ENCODE assay signal across 11 cellular contexts in the genomic region with DNA sequence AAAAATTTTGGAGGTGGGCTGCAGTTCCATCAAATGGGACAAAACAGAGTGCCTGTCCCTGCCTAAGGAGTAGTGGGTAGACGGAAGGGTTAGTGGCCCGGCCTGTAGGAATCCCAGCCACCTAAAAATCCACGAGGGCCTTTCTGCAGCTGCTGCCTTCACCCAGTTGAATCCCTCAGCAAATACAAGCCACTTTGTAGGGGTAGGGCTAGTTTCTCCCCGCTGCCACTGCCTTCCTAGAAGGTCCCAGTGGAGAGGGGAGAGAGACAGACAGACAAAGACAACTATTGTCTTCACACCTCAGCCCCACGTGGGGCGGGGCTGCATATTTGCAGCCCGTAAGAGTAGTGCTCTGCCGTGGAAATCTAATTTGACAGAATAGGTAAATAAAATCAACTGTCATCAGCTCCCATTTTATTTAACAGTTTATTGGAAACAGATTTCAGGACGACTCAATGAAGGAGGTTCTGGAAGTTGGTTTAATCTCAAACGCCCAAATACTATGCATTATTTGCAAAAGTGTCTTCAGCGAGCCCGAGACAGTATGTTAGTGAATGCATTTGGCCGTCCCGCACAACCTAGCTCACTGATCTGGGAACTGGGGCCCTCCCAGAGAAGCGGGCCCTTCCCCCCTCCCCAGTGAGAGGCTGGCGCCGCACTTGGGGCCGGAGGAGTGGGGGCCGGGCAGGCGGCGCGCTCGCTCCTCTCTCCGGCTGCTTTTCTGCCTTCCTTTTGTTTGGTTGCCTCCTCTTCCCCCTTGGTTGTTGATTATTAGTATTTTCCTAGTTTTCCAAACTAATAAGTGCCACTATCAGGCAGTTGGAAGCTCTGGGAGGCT.
DNase-seq lines count a peak whose midpoint lies in the region; ATAC-seq, FAIRE-seq and TF ChIP-seq lines count a peak whose summit lies in the region.
"Had no signal": no experiment of that assay in that cellular context is flagged by ENCODE, and none has a peak within 500 bp of the region (broad histone marks: within the 10 kb centered on the region; RNA-seq: fewer than 3 reads in every experiment).

No MANE protein-coding gene starts in this region.

- H3K9me3 ChIP-seq in duodenal mucosa (ENCODE audit: control insufficient read depth in 1 of 2, low read length in 2 of 2) (no peaks in the 10 kb centered on the region), suprapubic skin (no peaks in the 10 kb centered on the region)

- H3K4me3 ChIP-seq in duodenal mucosa (ENCODE audit: low read depth in 1 of 2, low read length in 2 of 2) (peak overlapping the region; percentile 54 to 55), suprapubic skin (peak overlapping the region; percentile 48)

- no peak for TF ChIP-seq CTCF in suprapubic skin (IDR thresholded peaks at IDR 0.05)

- H3K27ac ChIP-seq in duodenal mucosa (ENCODE audit: low read depth, low read length): no peak overlapping the region
- H3K27ac ChIP-seq in suprapubic skin: no peak overlapping the region
- H3K27ac ChIP-seq: 22Rv1 had no signal

- peaks cover 10 to 12% of the 10 kb centered on the region in 2 donors for H3K4me1 ChIP-seq in duodenal mucosa (ENCODE audit: control insufficient read depth in 1 of 2, insufficient read depth in 2 of 2, low read length in 2 of 2)
- H3K4me1 ChIP-seq in suprapubic skin: peaks cover 7% of the 10 kb centered on the region

- peaks cover 8% of the 10 kb centered on the region for H3K4me1 Mint-ChIP-seq in memory B cell
- H3K4me1 Mint-ChIP-seq in activated T-helper 1 cell treated with anti-CD3 and anti-CD28 coated beads, Interleukin-12 subunit alpha, Interleukin-12 subunit beta, Interleukin-2, Interleukin-4 antibody, amounts not matched to agents 30 ng/mL and 10 ng/mL and 1 ng/mL, durations not matched to agents 14 hours and 24 hours and 36 hours (ENCODE audit: low read depth): peaks cover 9% of the 10 kb centered on the region

- no peak for ATAC-seq in memory B cell (ENCODE audit: low read depth)
- no peak for ATAC-seq in HG02970 (IDR thresholded peaks at IDR 0.05; ENCODE audit: low FRiP score, unreplicated experiment)

- TF ChIP-seq POLR2A in suprapubic skin (IDR thresholded peaks at IDR 0.05) (no peak), GM12891 (IDR thresholded peaks at IDR 0.05; ENCODE audit: low read depth, low read length) (no peak)

- intact Hi-C loops in activated T-helper 1 cell treated with anti-CD3 and anti-CD28 coated beads, Interleukin-12 subunit alpha, Interleukin-12 subunit beta, Interleukin-2, Interleukin-4 antibody, amounts not matched to agents 30 ng/mL and 10 ng/mL and 1 ng/mL, durations not matched to agents 14 hours and 24 hours and 36 hours (cut with micrococcal nuclease): loop anchor here (2.0 to 5.0 kb wide), 2 partner anchors 129 to 206 kb away; partner anchors contain the start of gene OTP

- no peak for TF ChIP-seq EP300 in suprapubic skin (IDR thresholded peaks at IDR 0.05)

- peak overlapping the region; percentile 87 for H3K4me3 Mint-ChIP-seq in memory B cell
- no peak overlapping the region for H3K4me3 Mint-ChIP-seq in activated T-helper 1 cell treated with anti-CD3 and anti-CD28 coated beads, Interleukin-12 subunit alpha, Interleukin-12 subunit beta, Interleukin-2, Interleukin-4 antibody, amounts not matched to agents 30 ng/mL and 10 ng/mL and 1 ng/mL, durations not matched to agents 14 hours and 24 hours and 36 hours

- no peak for FAIRE-seq in GM12891 (lab: Jason Lieb, UNC)
- FAIRE-seq: bronchial epithelial cell had no signal

- H3K36me3 Mint-ChIP-seq in memory B cell: no peaks in the 10 kb centered on the region
- H3K36me3 Mint-ChIP-seq in activated T-helper 1 cell treated with anti-CD3 and anti-CD28 coated beads, Interleukin-12 subunit alpha, Interleukin-12 subunit beta, Interleukin-2, Interleukin-4 antibody, amounts not matched to agents 30 ng/mL and 10 ng/mL and 1 ng/mL, durations not matched to agents 14 hours and 24 hours and 36 hours (ENCODE audit: low read depth): no peaks in the 10 kb centered on the region

- H3K27ac Mint-ChIP-seq in memory B cell: no peak overlapping the region
- H3K27ac Mint-ChIP-seq in activated T-helper 1 cell treated with anti-CD3 and anti-CD28 coated beads, Interleukin-12 subunit alpha, Interleukin-12 subunit beta, Interleukin-2, Interleukin-4 antibody, amounts not matched to agents 30 ng/mL and 10 ng/mL and 1 ng/mL, durations not matched to agents 14 hours and 24 hours and 36 hours: no peak overlapping the region

- WGBS in suprapubic skin: 37% methylated on average over 24 of the region's 24 CpGs

- DNase-seq in NCI-H748 (lab: John Stamatoyannopoulos, UW; ENCODE audit: unreplicated experiment): peak; percentile 25
- DNase-seq in NCI-H748 treated with DMSO at 0.1 percent for 48 hours (lab: John Stamatoyannopoulos, UW): no peak
- DNase-seq in memory B cell (ENCODE audit: low spot score in 2 of 2): no peak
- no peak for DNase-seq in suprapubic skin (ENCODE audit: low spot score in 2 of 2)
- DNase-seq in GM12891 (ENCODE audit: insufficient read length, low spot score): no peak
- DNase-seq in activated T-helper 1 cell treated with anti-CD3 and anti-CD28 coated beads, Interleukin-12 subunit alpha, Interleukin-12 subunit beta, Interleukin-2, Interleukin-4 antibody, amounts not matched to agents 30 ng/mL and 10 ng/mL and 1 ng/mL, durations not matched to agents 14 hours and 24 hours and 36 hours (ENCODE audit: low spot score): no peak
- DNase-seq: NCI-H510A treated with DMSO at 0.1 percent for 48 hours had no signal

- H3K27me3 Mint-ChIP-seq in memory B cell: peaks cover 15% of the 10 kb centered on the region
- peaks cover 75% of the 10 kb centered on the region for H3K27me3 Mint-ChIP-seq in activated T-helper 1 cell treated with anti-CD3 and anti-CD28 coated beads, Interleukin-12 subunit alpha, Interleukin-12 subunit beta, Interleukin-2, Interleukin-4 antibody, amounts not matched to agents 30 ng/mL and 10 ng/mL and 1 ng/mL, durations not matched to agents 14 hours and 24 hours and 36 hours (ENCODE audit: insufficient read depth)

- H3K36me3 ChIP-seq in duodenal mucosa (ENCODE audit: control insufficient read depth in 1 of 2, insufficient read depth in 2 of 2, low read length in 2 of 2) (no peaks in the 10 kb centered on the region), suprapubic skin (no peaks in the 10 kb centered on the region)

- no peak overlapping the region for H3K9ac ChIP-seq in duodenal mucosa (ENCODE audit: low read depth in 1 of 2, low read length in 2 of 2)

- no peaks in the 10 kb centered on the region for H3K9me3 Mint-ChIP-seq in memory B cell
- H3K9me3 Mint-ChIP-seq in activated T-helper 1 cell treated with anti-CD3 and anti-CD28 coated beads, Interleukin-12 subunit alpha, Interleukin-12 subunit beta, Interleukin-2, Interleukin-4 antibody, amounts not matched to agents 30 ng/mL and 10 ng/mL and 1 ng/mL, durations not matched to agents 14 hours and 24 hours and 36 hours: no peaks in the 10 kb centered on the region

- H3K27me3 ChIP-seq in duodenal mucosa (ENCODE audit: control insufficient read depth in 1 of 2, insufficient read depth in 2 of 2, low read length in 2 of 2) (peaks cover 53 to 83% of the 10 kb centered on the region in 2 donors), suprapubic skin (peaks cover 44% of the 10 kb centered on the region)

TF ChIP-seq in GM12891, 5 proteins besides CTCF, POLR2A, EP300 and RAD21:
- TF ChIP-seq TAF1 (IDR thresholded peaks at IDR 0.05; ENCODE audit: low read depth, low read length) (no peak), POLR2AphosphoS5 (IDR thresholded peaks at IDR 0.05; ENCODE audit: low read depth, low read length) (no peak), SPI1 (IDR thresholded peaks at IDR 0.05; ENCODE audit: low read depth, low read length) (no peak), PAX5 (IDR thresholded peaks at IDR 0.05; ENCODE audit: insufficient read depth, low read length, severe bottlenecking) (no peak), POU2F2 (IDR thresholded peaks at IDR 0.05; ENCODE audit: low read depth, low read length) (no peak)
